8 cellular contexts compared by ENCODE assay signal in the genomic region with DNA sequence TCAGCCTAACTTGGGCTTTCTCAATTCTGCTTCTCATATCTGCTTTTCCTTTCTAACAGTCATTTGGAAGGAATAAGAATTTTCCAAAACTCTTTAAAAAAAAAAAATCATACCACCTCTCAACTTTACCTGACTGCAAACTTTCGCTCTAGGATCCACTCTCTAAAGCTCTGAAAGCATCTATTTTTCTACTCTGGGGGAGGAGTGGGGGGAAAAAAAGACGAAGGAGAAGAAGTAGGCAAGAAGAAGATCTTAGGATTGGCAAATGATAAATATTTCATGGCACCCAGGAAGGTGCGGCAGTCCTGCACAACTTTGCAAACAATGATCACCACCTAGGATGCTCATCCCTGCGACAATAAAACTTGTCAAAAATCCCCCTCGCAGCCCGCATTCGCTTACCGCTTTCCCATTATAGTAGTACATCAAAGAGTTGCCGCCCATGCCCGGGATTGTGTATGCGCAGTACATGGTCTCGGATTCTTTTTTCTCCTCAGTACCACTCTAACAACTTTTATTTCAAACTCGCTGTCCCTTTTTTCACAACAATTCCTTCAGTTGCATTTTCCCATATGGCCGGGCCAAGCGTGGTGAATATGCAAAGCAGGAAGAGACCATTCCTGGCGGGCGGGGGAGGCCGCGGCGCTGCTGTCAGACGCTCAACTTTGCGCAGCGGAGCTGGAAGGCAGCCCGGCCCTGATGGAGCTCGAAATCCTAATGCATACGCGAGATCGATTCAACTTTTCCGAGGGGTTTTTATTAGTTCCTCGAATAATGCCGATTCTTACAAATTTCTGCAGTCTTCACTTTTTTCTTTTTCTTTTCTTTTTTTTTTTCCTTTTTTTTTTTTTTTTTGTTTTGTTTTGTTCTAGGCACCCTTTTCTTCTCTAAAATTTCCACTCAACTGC.
DNase-seq lines count a peak whose midpoint lies in the region; ATAC-seq lines count a peak whose summit lies in the region.

No MANE protein-coding gene starts in this region.

- peak overlapping the region; percentile 75 for H3K4me3 Mint-ChIP-seq in activated T-helper 1 cell treated with anti-CD3 and anti-CD28 coated beads, Interleukin-12 subunit alpha, Interleukin-12 subunit beta, Interleukin-2, Interleukin-4 antibody, amounts not matched to agents 30 ng/mL and 10 ng/mL and 1 ng/mL, durations not matched to agents 14 hours and 24 hours and 36 hours

- intact Hi-C loops in activated T-helper 1 cell treated with anti-CD3 and anti-CD28 coated beads, Interleukin-12 subunit alpha, Interleukin-12 subunit beta, Interleukin-2, Interleukin-4 antibody, amounts not matched to agents 30 ng/mL and 10 ng/mL and 1 ng/mL, durations not matched to agents 14 hours and 24 hours and 36 hours (cut with micrococcal nuclease): no loop called here

- no peaks in the 10 kb centered on the region for H3K9me3 ChIP-seq in BLaER1 treated with 17β-estradiol and CSF1 and Interleukin-3, amounts not matched to agents 10 nM and 100 nM (replicated peaks in 1 of 11)
- H3K9me3 ChIP-seq in neuronal stem cell (replicated peaks in 1 of 2; ENCODE audit: control insufficient read depth in 2 of 2, insufficient read depth in 1 of 2, low read depth in 1 of 2, low read length in 2 of 2): no peaks in the 10 kb centered on the region

- H3K4me2 ChIP-seq in BLaER1 treated with 17β-estradiol and CSF1 and Interleukin-3, amounts not matched to agents 10 nM and 100 nM: peak overlapping the region; percentile 85 to 99 (median 91)
- H3K4me2 ChIP-seq in neuronal stem cell (ENCODE audit: insufficient read depth, low read length, poor library complexity, severe bottlenecking): peak overlapping the region; percentile 54

- no peaks in the 10 kb centered on the region; a peak in 2 of 22 replicates for H3K36me3 ChIP-seq in BLaER1 treated with 17β-estradiol and CSF1 and Interleukin-3, amounts not matched to agents 10 nM and 100 nM
- H3K36me3 ChIP-seq in neuronal stem cell (replicated peaks in 1 of 2; ENCODE audit: control insufficient read depth in 2 of 2, insufficient read depth in 2 of 2, low read length in 2 of 2) (no peaks in the 10 kb centered on the region), urinary bladder (ENCODE audit: insufficient read depth) (no peaks in the 10 kb centered on the region)

- H3K4me1 ChIP-seq in BLaER1 treated with 17β-estradiol and CSF1 and Interleukin-3, amounts not matched to agents 10 nM and 100 nM: peaks cover 52 to 75% (median 65%) of the 10 kb centered on the region in 10 experiments
- H3K4me1 ChIP-seq in neuronal stem cell (ENCODE audit: control insufficient read depth in 2 of 2, insufficient read depth in 1 of 2, low read depth in 1 of 2, low read length in 2 of 2) (peaks cover 14 to 22% of the 10 kb centered on the region in 2 donors), urinary bladder (ENCODE audit: insufficient read depth) (no peaks in the 10 kb centered on the region)

- peaks cover 32% of the 10 kb centered on the region for H3K27me3 Mint-ChIP-seq in activated T-helper 1 cell treated with anti-CD3 and anti-CD28 coated beads, Interleukin-12 subunit alpha, Interleukin-12 subunit beta, Interleukin-2, Interleukin-4 antibody, amounts not matched to agents 30 ng/mL and 10 ng/mL and 1 ng/mL, durations not matched to agents 14 hours and 24 hours and 36 hours (ENCODE audit: insufficient read depth)

- peak overlapping the region; percentile 81 to 95 (median 91) for H3K27ac ChIP-seq in BLaER1 treated with 17β-estradiol and CSF1 and Interleukin-3, amounts not matched to agents 10 nM and 100 nM
- H3K27ac ChIP-seq in neuronal stem cell (replicated peaks; ENCODE audit: low read length) (no peak overlapping the region), urinary bladder (ENCODE audit: low read depth) (peak overlapping the region; percentile 70)

- H3K27ac Mint-ChIP-seq in activated T-helper 1 cell treated with anti-CD3 and anti-CD28 coated beads, Interleukin-12 subunit alpha, Interleukin-12 subunit beta, Interleukin-2, Interleukin-4 antibody, amounts not matched to agents 30 ng/mL and 10 ng/mL and 1 ng/mL, durations not matched to agents 14 hours and 24 hours and 36 hours: peak overlapping the region; percentile 63

- WGBS in neuronal stem cell (ENCODE audit: extremely low coverage in 2 of 2, insufficient read length in 2 of 2, insufficient replicate concordance in 1 of 2), 2 donors: no CpG with 5 or more reads among the region's 31 CpGs
- under 1% methylated on average over 31 of the region's 31 CpGs for WGBS in urinary bladder

- no peak overlapping the region for H4K91ac ChIP-seq in neuronal stem cell (ENCODE audit: low read depth, low read length, poor library complexity)

- H3K79me1 ChIP-seq in neuronal stem cell (ENCODE audit: low read depth, low read length): no peaks in the 10 kb centered on the region

- H3K4ac ChIP-seq in neuronal stem cell (ENCODE audit: low read length): no peak overlapping the region

- H3K9me3 Mint-ChIP-seq in activated T-helper 1 cell treated with anti-CD3 and anti-CD28 coated beads, Interleukin-12 subunit alpha, Interleukin-12 subunit beta, Interleukin-2, Interleukin-4 antibody, amounts not matched to agents 30 ng/mL and 10 ng/mL and 1 ng/mL, durations not matched to agents 14 hours and 24 hours and 36 hours: no peaks in the 10 kb centered on the region

- no peak overlapping the region for H3K18ac ChIP-seq in neuronal stem cell (ENCODE audit: low read length)

- no peak overlapping the region for H2BK5ac ChIP-seq in neuronal stem cell (ENCODE audit: low read length)

- H3K27me3 ChIP-seq in BLaER1 treated with 17β-estradiol and CSF1 and Interleukin-3, amounts not matched to agents 10 nM and 100 nM: no peaks in the 10 kb centered on the region
- peaks cover 0 to 3% (median 0%) of the 10 kb centered on the region in 3 experiments for H3K27me3 ChIP-seq in neuronal stem cell (ENCODE audit: control insufficient read depth in 3 of 3, insufficient read depth in 3 of 3, low read depth in 1 of 3, low read length in 3 of 3)

- peaks cover 11% of the 10 kb centered on the region for H3K4me1 Mint-ChIP-seq in activated T-helper 1 cell treated with anti-CD3 and anti-CD28 coated beads, Interleukin-12 subunit alpha, Interleukin-12 subunit beta, Interleukin-2, Interleukin-4 antibody, amounts not matched to agents 30 ng/mL and 10 ng/mL and 1 ng/mL, durations not matched to agents 14 hours and 24 hours and 36 hours (ENCODE audit: low read depth)

- H2BK12ac ChIP-seq in neuronal stem cell (ENCODE audit: low read length): no peak overlapping the region

- no peak overlapping the region for H4K8ac ChIP-seq in neuronal stem cell (ENCODE audit: low read depth, low read length)

- H4K20me1 ChIP-seq in BLaER1 treated with 17β-estradiol and CSF1 and Interleukin-3, amounts not matched to agents 10 nM and 100 nM: peaks cover 0 to 94% (median 33%) of the 10 kb centered on the region in 11 experiments; a peak in 14 of 22 replicates

- H3K36me3 Mint-ChIP-seq in activated T-helper 1 cell treated with anti-CD3 and anti-CD28 coated beads, Interleukin-12 subunit alpha, Interleukin-12 subunit beta, Interleukin-2, Interleukin-4 antibody, amounts not matched to agents 30 ng/mL and 10 ng/mL and 1 ng/mL, durations not matched to agents 14 hours and 24 hours and 36 hours (ENCODE audit: low read depth): no peaks in the 10 kb centered on the region

- no peak overlapping the region for H2BK15ac ChIP-seq in neuronal stem cell (ENCODE audit: low read length)

- peak overlapping the region; percentile 69 to 91 (median 74) for H3K4me3 ChIP-seq in BLaER1 treated with 17β-estradiol and CSF1 and Interleukin-3, amounts not matched to agents 10 nM and 100 nM
- peak overlapping the region; percentile 46 to 84 for H3K4me3 ChIP-seq in neuronal stem cell (ENCODE audit: low read length in 2 of 2)
- peak overlapping the region; percentile 57 for H3K4me3 ChIP-seq in urinary bladder (ENCODE audit: low read depth, low read length)

- H3K23ac ChIP-seq in neuronal stem cell (ENCODE audit: low read depth, low read length, poor library complexity): no peak overlapping the region

- ATAC-seq in GM18867 (IDR thresholded peaks at IDR 0.05; ENCODE audit: unreplicated experiment) (peak; percentile 64), HG03064 (IDR thresholded peaks at IDR 0.05; ENCODE audit: low read depth, unreplicated experiment) (peak; percentile 55)

- DNase-seq in NCI-H226 (peak; percentile 23), globus pallidus (ENCODE audit: low spot score) (peak; percentile 95), neuronal stem cell (ENCODE audit: low spot score) (peak; percentile 78)
- peak; percentile 3 for DNase-seq in activated T-helper 1 cell treated with anti-CD3 and anti-CD28 coated beads, Interleukin-12 subunit alpha, Interleukin-12 subunit beta, Interleukin-2, Interleukin-4 antibody, amounts not matched to agents 30 ng/mL and 10 ng/mL and 1 ng/mL, durations not matched to agents 14 hours and 24 hours and 36 hours (ENCODE audit: low spot score)

- peak overlapping the region; percentile 82 to 91 (median 87) for H3K9ac ChIP-seq in BLaER1 treated with 17β-estradiol and CSF1 and Interleukin-3, amounts not matched to agents 10 nM and 100 nM
- H3K9ac ChIP-seq in neuronal stem cell (ENCODE audit: low read depth, low read length, poor library complexity): no peak overlapping the region

- H2AK5ac ChIP-seq in neuronal stem cell (ENCODE audit: low read depth, low read length): no peak overlapping the region

- H2AFZ ChIP-seq in neuronal stem cell (ENCODE audit: low read length): no peak overlapping the region

- no peak overlapping the region for H2BK120ac ChIP-seq in neuronal stem cell (ENCODE audit: low read depth, low read length)

- H3K14ac ChIP-seq in neuronal stem cell (ENCODE audit: low read length): no peak overlapping the region

Comparison
In these comparisons a context has a peak if more than half of its experiments do, and no peak if none do; other contexts are left out.
1. DNase-seq: peak in every context shown above with its lines; median percentile 95 in globus pallidus; 78 in neuronal stem cell; 23 in NCI-H226; 3 in activated T-helper 1 cell treated with anti-CD3 and anti-CD28 coated beads, Interleukin-12 subunit alpha, Interleukin-12 subunit beta, Interleukin-2, Interleukin-4 antibody, amounts not matched to agents 30 ng/mL and 10 ng/mL and 1 ng/mL, durations not matched to agents 14 hours and 24 hours and 36 hours.